Comparison of ENCODE assay signal across 19 cellular contexts in genomic region chr3:51970606-51971300, GRCh38. TPM values are rescaled to one million over a fixed set of nuclear protein-coding genes. Genes with fewer than 3 reads are reported as not detected.
DNase-seq lines count a peak whose midpoint lies in the region; ATAC-seq, FAIRE-seq and TF ChIP-seq lines count a peak whose summit lies in the region.
"Had no signal": no experiment of that assay in that cellular context is flagged by ENCODE, and none has a peak within 500 bp of the region (broad histone marks: within the 10 kb centered on the region; RNA-seq: fewer than 3 reads in every experiment).

No MANE protein-coding gene starts in this region.

- H3K4me1 Mint-ChIP-seq in T-helper 1 cell treated with Interleukin-12 subunit alpha and Interleukin-12 subunit beta and Interleukin-4 antibody, amounts not matched to agents 30 μg/mL and 1 μg/mL, for 36 hours (ENCODE audit: low read depth) = peaks cover 16% of the 10 kb centered on the region

- no peaks in the 10 kb centered on the region for H3K36me3 Mint-ChIP-seq in T-helper 1 cell treated with Interleukin-12 subunit alpha and Interleukin-12 subunit beta and Interleukin-4 antibody, amounts not matched to agents 30 μg/mL and 1 μg/mL, for 36 hours (ENCODE audit: low read depth)

- no peak for TF ChIP-seq CTCF in pancreas (IDR thresholded peaks at IDR 0.05)

- WGBS in pancreas, 2 donors = 26 to 34% methylated on average over 6 of the region's 6 CpGs

- H3K36me3 ChIP-seq in pancreas = no peaks in the 10 kb centered on the region

- H3K9me3 Mint-ChIP-seq in T-helper 1 cell treated with Interleukin-12 subunit alpha and Interleukin-12 subunit beta and Interleukin-4 antibody, amounts not matched to agents 30 μg/mL and 1 μg/mL, for 36 hours = no peaks in the 10 kb centered on the region
- H3K9me3 Mint-ChIP-seq: activated CD4-positive, alpha-beta T cell treated with anti-CD3 and anti-CD28 coated beads, Interleukin-2, amount 10 ng/mL, durations not matched to agents 24 days and 14 days had no signal

- H3K4me3 Mint-ChIP-seq in T-helper 1 cell treated with Interleukin-12 subunit alpha and Interleukin-12 subunit beta and Interleukin-4 antibody, amounts not matched to agents 30 μg/mL and 1 μg/mL, for 36 hours = peak overlapping the region; percentile 31
- H3K4me3 Mint-ChIP-seq: activated CD4-positive, alpha-beta T cell treated with anti-CD3 and anti-CD28 coated beads, Interleukin-2, amount 10 ng/mL, durations not matched to agents 24 days and 14 days had no signal

- peak overlapping the region in 3 of 4 donors; percentile 23 to 54 (median 23) for H3K27ac ChIP-seq in pancreas

- H3K27ac Mint-ChIP-seq in T-helper 1 cell treated with Interleukin-12 subunit alpha and Interleukin-12 subunit beta and Interleukin-4 antibody, amounts not matched to agents 30 μg/mL and 1 μg/mL, for 36 hours = no peak overlapping the region
- H3K27ac Mint-ChIP-seq: activated CD4-positive, alpha-beta T cell treated with anti-CD3 and anti-CD28 coated beads, Interleukin-2, amount 10 ng/mL, durations not matched to agents 24 days and 14 days had no signal

- H3K9me3 ChIP-seq in pancreas = no peaks in the 10 kb centered on the region

- no peaks in the 10 kb centered on the region for H3K27me3 Mint-ChIP-seq in T-helper 1 cell treated with Interleukin-12 subunit alpha and Interleukin-12 subunit beta and Interleukin-4 antibody, amounts not matched to agents 30 μg/mL and 1 μg/mL, for 36 hours (ENCODE audit: low read depth)
- H3K27me3 Mint-ChIP-seq: activated CD4-positive, alpha-beta T cell treated with anti-CD3 and anti-CD28 coated beads, Interleukin-2, amount 10 ng/mL, durations not matched to agents 24 days and 14 days had no signal

- intact Hi-C loops in pancreas (cut with DNase I) = no loop called here

- no peak for DNase-seq in T-helper 1 cell
- peak; percentile 34 for DNase-seq in COLO668 (lab: John Stamatoyannopoulos, UW; ENCODE audit: unreplicated experiment)
- DNase-seq in cerebellum (ENCODE audit: low spot score) = peak; percentile 75
- DNase-seq in pancreas = peak; percentile 79 to 92 (median 86)
- DNase-seq: ACHN; activated CD4-positive, alpha-beta T cell treated with anti-CD3 and anti-CD28 coated beads, Interleukin-2, amount 10 ng/mL, durations not matched to agents 24 days and 14 days; foreskin melanocyte; GF-D8; mammary epithelial cell; NCI-H1092; occipital lobe; SIG-M5; stimulated activated naive CD8-positive, alpha-beta T cell treated with anti-CD3 and anti-CD28 coated beads, Interleukin-15, Interleukin-2, amounts not matched to agents 100 U/mL and 50 U/mL, for 24 hours had no signal

- H3K4me1 ChIP-seq in pancreas = peaks cover 15 to 29% (median 23%) of the 10 kb centered on the region in 3 donors

- peak in 3 of 4 donors; percentile 23 to 54 (median 49) for ATAC-seq in pancreas
- ATAC-seq in GM21528 (IDR thresholded peaks at IDR 0.05; ENCODE audit: low FRiP score, unreplicated experiment) = no peak
- no peak for ATAC-seq in activated CD4-positive, CD25-positive, alpha-beta regulatory T cell treated with anti-CD3 and anti-CD28 coated beads, Interleukin-2, amount 50 U/mL, for 24 hours
- no peak for ATAC-seq in GM19395 (IDR thresholded peaks at IDR 0.05; ENCODE audit: unreplicated experiment)
- ATAC-seq: stimulated activated naive CD8-positive, alpha-beta T cell treated with anti-CD3 and anti-CD28 coated beads, Interleukin-15, Interleukin-2, amounts not matched to agents 100 U/mL and 50 U/mL, for 24 hours had no signal

- H3K27me3 ChIP-seq in pancreas = no peaks in the 10 kb centered on the region

- FAIRE-seq in pancreas (lab: Jason Lieb, UNC) = no peak

- H3K4me3 ChIP-seq in pancreas = no peak overlapping the region

RNA-seq across cellular contexts. Expression of gene ABHD14B, which starts 3.1 kb away (rescaled TPM):
- total RNA-seq in cerebellum (3.9 TPM), pancreas (10 to 100 TPM; 26.6 to 37.9 (median 31.8) TPM)
- 10 to 100 TPM; 42.7 to 50.1 TPM for polyA plus RNA-seq in pancreas

RNA-seq across cellular contexts. Expression of gene PCBP4, which starts 3.5 kb away (rescaled TPM):
- total RNA-seq in cerebellum (55.5 TPM), pancreas (10 to 100 TPM; 10.7 to 19.8 (median 14.5) TPM)
- 10 to 100 TPM; 43.3 to 55.2 TPM for polyA plus RNA-seq in pancreas

RNA-seq across cellular contexts. Expression of gene ABHD14A, which starts 4.1 kb away (rescaled TPM):
- total RNA-seq in cerebellum (19.1 TPM), pancreas (10 to 100 TPM in 2 of 6 donors, 1 to 10 TPM in 4; 5.9 to 11.2 (median 9.0) TPM)
- 10 to 100 TPM; 30.5 to 36.3 TPM for polyA plus RNA-seq in pancreas

RNA-seq across cellular contexts. Expression of gene ACY1, which starts 12.6 kb away (rescaled TPM):
- total RNA-seq in cerebellum = 8.0 TPM
- 10 to 100 TPM in 4 of 6 donors, 1 to 10 TPM in 2; 5.7 to 16.8 (median 14.2) TPM for total RNA-seq in pancreas
- polyA plus RNA-seq in pancreas = 10 to 100 TPM; 15.8 to 21.5 TPM

RNA-seq across cellular contexts. Expression of gene GPR62, which starts 15.6 kb away (rescaled TPM):
- 0.18 TPM for total RNA-seq in cerebellum
- under 1 TPM in 5 of 6 donors, not detected in 1; 0.08 to 0.09 (median 0.09) TPM for total RNA-seq in pancreas
- under 1 TPM in 1 of 2 donors, not detected in 1; 0.26 TPM for polyA plus RNA-seq in pancreas
- total RNA-seq: activated CD4-positive, alpha-beta T cell treated with anti-CD3 and anti-CD28 coated beads, Interleukin-2, amount 10 ng/mL, durations not matched to agents 24 days and 14 days; chondrocyte; urinary bladder had no signal
- polyA plus RNA-seq: mammary epithelial cell had no signal

Comparison
In these comparisons a context has a peak if more than half of its experiments do, and no peak if none do; other contexts are left out.
1. DNase-seq: peak in COLO668 (single experiment), cerebellum (single experiment) and pancreas (6 of 6); none in T-helper 1 cell (0 of 5).
2. ATAC-seq: peak in pancreas (3 of 4); none in GM21528 (single experiment), activated CD4-positive, CD25-positive, alpha-beta regulatory T cell treated with anti-CD3 and anti-CD28 coated beads, Interleukin-2, amount 50 U/mL, for 24 hours (0 of 2) and GM19395 (single experiment).